In genomic region chr2:216192931-216193330, GRCh38 we compare ENCODE assay signal across 16 cellular contexts.
A peak's percentile ranks its signal among the peaks of the same experiment; 100 is the strongest.
DNase-seq lines count a peak whose midpoint lies in the region; ATAC-seq and TF ChIP-seq lines count a peak whose summit lies in the region.
"Had no signal": no experiment of that assay in that cellular context is flagged by ENCODE, and none has a peak within 500 bp of the region (broad histone marks: within the 10 kb centered on the region; RNA-seq: fewer than 3 reads in every experiment).

No MANE protein-coding gene starts in this region.

- no peak overlapping the region for H3K4me3 ChIP-seq in CD8-positive, alpha-beta T cell (ENCODE audit: low read depth, low read length)
- no peak overlapping the region for H3K4me3 ChIP-seq in Karpas-422 (ENCODE audit: low read length)
- H3K4me3 ChIP-seq: GM12878 had no signal

- H3K4me1 ChIP-seq in CD8-positive, alpha-beta T cell (ENCODE audit: insufficient read depth, low read length): peaks cover under 1% of the 10 kb centered on the region
- peaks cover 25% of the 10 kb centered on the region for H3K4me1 ChIP-seq in Karpas-422 (ENCODE audit: low read length)

- H3K4me3 Mint-ChIP-seq in activated CD4-positive, alpha-beta T cell treated with anti-CD3 and anti-CD28 coated beads for 36 hours: no peak overlapping the region
- H3K4me3 Mint-ChIP-seq in CD8-positive, alpha-beta T cell: no peak overlapping the region
- no peak overlapping the region for H3K4me3 Mint-ChIP-seq in WTC11
- no peak overlapping the region for H3K4me3 Mint-ChIP-seq in central memory CD8-positive, alpha-beta T cell
- H3K4me3 Mint-ChIP-seq: IgD-negative memory B cell had no signal

- H3K9me3 Mint-ChIP-seq in activated CD4-positive, alpha-beta T cell treated with anti-CD3 and anti-CD28 coated beads for 36 hours (ENCODE audit: low read depth): no peaks in the 10 kb centered on the region
- no peaks in the 10 kb centered on the region for H3K9me3 Mint-ChIP-seq in CD8-positive, alpha-beta T cell
- no peaks in the 10 kb centered on the region for H3K9me3 Mint-ChIP-seq in WTC11
- H3K9me3 Mint-ChIP-seq in central memory CD8-positive, alpha-beta T cell: no peaks in the 10 kb centered on the region
- H3K9me3 Mint-ChIP-seq: IgD-negative memory B cell had no signal

- TF ChIP-seq CTCF in CD8-positive, alpha-beta T cell (IDR thresholded peaks at IDR 0.05): no peak
- TF ChIP-seq CTCF in WTC11 (IDR thresholded peaks at IDR 0.05): no peak

- H3K9me2 ChIP-seq in Karpas-422 (replicated peaks; ENCODE audit: insufficient read depth, low read length): no peaks in the 10 kb centered on the region

- peaks cover 6% of the 10 kb centered on the region; the same call in 1 of the 2 replicates for H4K20me1 ChIP-seq in Karpas-422 (ENCODE audit: insufficient read depth, low read depth, low read length)

- H2AFZ ChIP-seq in Karpas-422 (ENCODE audit: low read length): no peak overlapping the region

- no peak overlapping the region for H3K9ac ChIP-seq in Karpas-422 (ENCODE audit: low read length)

- no peaks in the 10 kb centered on the region for H3K9me3 ChIP-seq in CD8-positive, alpha-beta T cell (ENCODE audit: low read length)
- H3K9me3 ChIP-seq in Karpas-422 (ENCODE audit: low read length): no peaks in the 10 kb centered on the region

- CTCF ChIA-PET in activated CD4-positive, alpha-beta T cell treated with anti-CD3 and anti-CD28 coated beads for 36 hours (lab: Charles Lee): interaction anchor here (1.3 kb wide), 1 partner anchor 23 kb away, joined by 3 read pairs; no protein-coding TSS in a partner anchor
- CTCF ChIA-PET in CD8-positive, alpha-beta T cell (lab: Charles Lee): no interaction called here
- CTCF ChIA-PET in WTC11 (lab: Charles Lee): no interaction called here

- peaks cover 80% of the 10 kb centered on the region for H3K36me3 Mint-ChIP-seq in activated CD4-positive, alpha-beta T cell treated with anti-CD3 and anti-CD28 coated beads for 36 hours (ENCODE audit: low read depth)
- peaks cover 82% of the 10 kb centered on the region for H3K36me3 Mint-ChIP-seq in CD8-positive, alpha-beta T cell
- peaks cover 62% of the 10 kb centered on the region for H3K36me3 Mint-ChIP-seq in WTC11
- peaks cover 72% of the 10 kb centered on the region for H3K36me3 Mint-ChIP-seq in central memory CD8-positive, alpha-beta T cell (ENCODE audit: insufficient read depth)

- H3K4me1 Mint-ChIP-seq in activated CD4-positive, alpha-beta T cell treated with anti-CD3 and anti-CD28 coated beads for 36 hours: peaks cover 71% of the 10 kb centered on the region
- peaks cover 19% of the 10 kb centered on the region for H3K4me1 Mint-ChIP-seq in CD8-positive, alpha-beta T cell (ENCODE audit: low read depth)
- H3K4me1 Mint-ChIP-seq in WTC11: peaks cover 35% of the 10 kb centered on the region
- peaks cover 24% of the 10 kb centered on the region for H3K4me1 Mint-ChIP-seq in central memory CD8-positive, alpha-beta T cell

- POLR2A ChIA-PET in activated CD4-positive, alpha-beta T cell treated with anti-CD3 and anti-CD28 coated beads for 36 hours (lab: Charles Lee): no interaction called here
- POLR2A ChIA-PET in CD8-positive, alpha-beta T cell (lab: Charles Lee): no interaction called here
- POLR2A ChIA-PET in WTC11 (lab: Charles Lee): no interaction called here

- H3K27ac ChIP-seq in CD8-positive, alpha-beta T cell (ENCODE audit: low read depth, low read length): no peak overlapping the region
- no peak overlapping the region for H3K27ac ChIP-seq in Karpas-422 (ENCODE audit: low read length)
- H3K27ac ChIP-seq: RWPE1 had no signal

- peak overlapping the region; percentile 40 for H3K27ac Mint-ChIP-seq in activated CD4-positive, alpha-beta T cell treated with anti-CD3 and anti-CD28 coated beads for 36 hours
- H3K27ac Mint-ChIP-seq in CD8-positive, alpha-beta T cell: peak overlapping the region; percentile 0
- H3K27ac Mint-ChIP-seq in WTC11: 0 out of 2 replicates have a peak overlapping the region, but pooled peaks have one; percentile 22
- H3K27ac Mint-ChIP-seq in central memory CD8-positive, alpha-beta T cell (ENCODE audit: low read depth): peak overlapping the region; percentile 50
- H3K27ac Mint-ChIP-seq: IgD-negative memory B cell had no signal

- intact Hi-C loops in activated CD4-positive, alpha-beta T cell treated with anti-CD3 and anti-CD28 coated beads for 36 hours (cut with DNase I, micrococcal nuclease): no loop called here
- intact Hi-C loops in CD8-positive, alpha-beta T cell (cut with DNase I, micrococcal nuclease): no loop called here

- no peak overlapping the region for H3K4me2 ChIP-seq in Karpas-422 (ENCODE audit: low read depth, low read length, poor library complexity, severe bottlenecking)

- H3K27me3 ChIP-seq in CD8-positive, alpha-beta T cell (ENCODE audit: insufficient read depth, low read length): no peaks in the 10 kb centered on the region
- H3K27me3 ChIP-seq in Karpas-422 (ENCODE audit: low read length): no peaks in the 10 kb centered on the region

- peaks cover 60% of the 10 kb centered on the region for H3K36me3 ChIP-seq in CD8-positive, alpha-beta T cell (ENCODE audit: insufficient read depth, low read length)
- peaks cover 86% of the 10 kb centered on the region for H3K36me3 ChIP-seq in Karpas-422 (ENCODE audit: insufficient read depth, low read length)

- DNase-seq in activated CD4-positive, alpha-beta T cell treated with anti-CD3 and anti-CD28 coated beads for 36 hours: no peak
- no peak for DNase-seq in activated CD4-positive, alpha-beta T cell treated with anti-CD3 and anti-CD28 coated beads for 4 hours
- DNase-seq in CD8-positive, alpha-beta T cell: no peak
- DNase-seq in WTC11 (ENCODE audit: low spot score) (no peak), Karpas-422 (no peak), kidney tubule cell (ENCODE audit: low spot score) (no peak)
- DNase-seq in central memory CD8-positive, alpha-beta T cell (ENCODE audit: low spot score in 2 of 2): no peak
- DNase-seq: C1 segment of cervical spinal cord, COR-L47, NCI-H1048, NCI-H2227 treated with DMSO at 0.1 percent for 48 hours, NCI-H524 treated with DMSO at 0.1 percent for 48 hours had no signal

- H3K79me2 ChIP-seq in Karpas-422 (ENCODE audit: low read length): peaks cover 74% of the 10 kb centered on the region

- no peak for ATAC-seq in activated CD4-positive, alpha-beta T cell treated with anti-CD3 and anti-CD28 coated beads for 36 hours
- no peak for ATAC-seq in CD8-positive, alpha-beta T cell
- ATAC-seq in WTC11 (no peak), GM21737 (IDR thresholded peaks at IDR 0.05; ENCODE audit: unreplicated experiment) (no peak)
- no peak for ATAC-seq in central memory CD8-positive, alpha-beta T cell (replicated peaks; ENCODE audit: extremely low read depth, poor library complexity, severe bottlenecking)

- no peaks in the 10 kb centered on the region for H3K27me3 Mint-ChIP-seq in activated CD4-positive, alpha-beta T cell treated with anti-CD3 and anti-CD28 coated beads for 36 hours
- H3K27me3 Mint-ChIP-seq in CD8-positive, alpha-beta T cell (ENCODE audit: low read depth): no peaks in the 10 kb centered on the region
- no peaks in the 10 kb centered on the region for H3K27me3 Mint-ChIP-seq in WTC11 (ENCODE audit: low read depth)
- no peaks in the 10 kb centered on the region for H3K27me3 Mint-ChIP-seq in central memory CD8-positive, alpha-beta T cell
- H3K27me3 Mint-ChIP-seq: IgD-negative memory B cell had no signal

TF ChIP-seq in WTC11, 78 proteins besides CTCF, POLR2A, EP300 and RAD21 (continues in another document):
- no peak for TF ChIP-seq ZNF532 (CRISPR knock-in tag; IDR thresholded peaks at IDR 0.05; ENCODE audit: borderline replicate concordance)

Comparison
In these comparisons a context has a peak if more than half of its experiments do, and no peak if none do; other contexts are left out.
1. H3K27ac Mint-ChIP-seq: peak in every context shown above with its lines; median percentile 50 in central memory CD8-positive, alpha-beta T cell; 40 in activated CD4-positive, alpha-beta T cell treated with anti-CD3 and anti-CD28 coated beads for 36 hours; 22 in WTC11; 0 in CD8-positive, alpha-beta T cell.